Comparison of ENCODE assay signal across 9 cellular contexts in genomic region chr3:60086811-60087210, GRCh38.
DNase-seq lines count a peak whose midpoint lies in the region; ATAC-seq, FAIRE-seq and TF ChIP-seq lines count a peak whose summit lies in the region.
"Had no signal": no experiment of that assay in that cellular context is flagged by ENCODE, and none has a peak within 500 bp of the region (broad histone marks: within the 10 kb centered on the region; RNA-seq: fewer than 3 reads in every experiment).

No MANE protein-coding gene starts in this region.

- ATAC-seq in GM18873 (IDR thresholded peaks at IDR 0.05; ENCODE audit: low FRiP score, unreplicated experiment) (peak; percentile 50), HG03196 (IDR thresholded peaks at IDR 0.05; ENCODE audit: unreplicated experiment) (peak; percentile 73)

- peaks cover 55% of the 10 kb centered on the region for H3K4me1 Mint-ChIP-seq in activated T-cell treated with anti-CD3 and anti-CD28 coated beads, Interleukin-2, amount 50 U/mL, for 24 hours (ENCODE audit: low read depth)
- H3K4me1 Mint-ChIP-seq in endothelial cell (ENCODE audit: unreplicated experiment) = no peaks in the 10 kb centered on the region
- H3K4me1 Mint-ChIP-seq: nephron had no signal

- peaks cover 28% of the 10 kb centered on the region for H3K9me3 Mint-ChIP-seq in activated T-cell treated with anti-CD3 and anti-CD28 coated beads, Interleukin-2, amount 50 U/mL, for 24 hours
- no peaks in the 10 kb centered on the region for H3K9me3 Mint-ChIP-seq in endothelial cell (ENCODE audit: unreplicated experiment)

- peak; percentile 59 for DNase-seq in activated T-cell treated with anti-CD3 and anti-CD28 coated beads, Interleukin-2, amount 50 U/mL, for 24 hours
- DNase-seq in stimulated activated CD4-positive, alpha-beta T cell treated with anti-CD3 and anti-CD28 coated beads, Interleukin-1b, Interleukin-23, amount 100 ng/mL, for 24 hours (ENCODE audit: low read depth in 4 of 4, low spot score in 1 of 4) = peak in 3 of 4 experiments; percentile 2 to 25 (median 18)
- no peak for DNase-seq in NCI-H2196 (lab: John Stamatoyannopoulos, UW; ENCODE audit: unreplicated experiment)
- DNase-seq in GM19239 (ENCODE audit: insufficient read length, low spot score) = no peak
- DNase-seq in NCI-H510A treated with DMSO at 0.1 percent for 48 hours (lab: John Stamatoyannopoulos, UW) = no peak
- no peak for DNase-seq in endothelial cell (ENCODE audit: low spot score)

- no peak for FAIRE-seq in GM19239 (lab: Jason Lieb, UNC)

- peak overlapping the region; percentile 78 for H3K27ac Mint-ChIP-seq in activated T-cell treated with anti-CD3 and anti-CD28 coated beads, Interleukin-2, amount 50 U/mL, for 24 hours
- no peak overlapping the region for H3K27ac Mint-ChIP-seq in endothelial cell (ENCODE audit: unreplicated experiment)
- H3K27ac Mint-ChIP-seq: nephron had no signal

- peaks cover 9% of the 10 kb centered on the region for H3K36me3 Mint-ChIP-seq in activated T-cell treated with anti-CD3 and anti-CD28 coated beads, Interleukin-2, amount 50 U/mL, for 24 hours (ENCODE audit: low read depth)
- no peaks in the 10 kb centered on the region for H3K36me3 Mint-ChIP-seq in endothelial cell (ENCODE audit: low read depth, unreplicated experiment)

- no peaks in the 10 kb centered on the region for H3K27me3 Mint-ChIP-seq in activated T-cell treated with anti-CD3 and anti-CD28 coated beads, Interleukin-2, amount 50 U/mL, for 24 hours
- peaks cover 5% of the 10 kb centered on the region for H3K27me3 Mint-ChIP-seq in endothelial cell (ENCODE audit: unreplicated experiment)

- TF ChIP-seq CTCF in endothelial cell (IDR thresholded peaks at IDR 0.05; ENCODE audit: unreplicated experiment) = no peak

- H3K4me3 Mint-ChIP-seq in activated T-cell treated with anti-CD3 and anti-CD28 coated beads, Interleukin-2, amount 50 U/mL, for 24 hours = no peak overlapping the region
- H3K4me3 Mint-ChIP-seq in endothelial cell (ENCODE audit: unreplicated experiment) = no peak overlapping the region
- H3K4me3 Mint-ChIP-seq: nephron had no signal

Comparison
In these comparisons a context has a peak if more than half of its experiments do, and no peak if none do; other contexts are left out.
1. DNase-seq: peak in activated T-cell treated with anti-CD3 and anti-CD28 coated beads, Interleukin-2, amount 50 U/mL, for 24 hours (single experiment) and stimulated activated CD4-positive, alpha-beta T cell treated with anti-CD3 and anti-CD28 coated beads, Interleukin-1b, Interleukin-23, amount 100 ng/mL, for 24 hours (3 of 4); none in NCI-H2196 (single experiment), GM19239 (single experiment), NCI-H510A treated with DMSO at 0.1 percent for 48 hours (single experiment) and endothelial cell (single experiment).